8 cellular contexts compared by ENCODE assay signal in genomic region chr13:40666905-40667621, GRCh38. TPM values are rescaled to one million over a fixed set of nuclear protein-coding genes. Genes with fewer than 3 reads are reported as not detected.
DNase-seq lines count a peak whose midpoint lies in the region; ATAC-seq lines count a peak whose summit lies in the region.

No MANE protein-coding gene starts in this region.

- H3K27ac Mint-ChIP-seq in activated naive CD8-positive, alpha-beta T cell treated with anti-CD3 and anti-CD28 coated beads, Interleukin-2, amount 10 ng/mL, durations not matched to agents 7 days and 5 days, result peak overlapping the region; percentile 86

- H3K27me3 Mint-ChIP-seq in activated naive CD8-positive, alpha-beta T cell treated with anti-CD3 and anti-CD28 coated beads, Interleukin-2, amount 10 ng/mL, durations not matched to agents 7 days and 5 days, result no peaks in the 10 kb centered on the region

- POLR2A ChIA-PET in activated naive CD8-positive, alpha-beta T cell treated with anti-CD3 and anti-CD28 coated beads, Interleukin-2, amount 10 ng/mL, durations not matched to agents 7 days and 5 days (lab: Charles Lee), result interaction anchor here (1.4 to 1.8 kb wide), 2 partner anchors 278 to 598 kb away, joined by 5 to 7 read pairs; no protein-coding TSS in a partner anchor

- H3K4me3 Mint-ChIP-seq in activated naive CD8-positive, alpha-beta T cell treated with anti-CD3 and anti-CD28 coated beads, Interleukin-2, amount 10 ng/mL, durations not matched to agents 7 days and 5 days, result peak overlapping the region; percentile 90

- H3K9me3 Mint-ChIP-seq in activated naive CD8-positive, alpha-beta T cell treated with anti-CD3 and anti-CD28 coated beads, Interleukin-2, amount 10 ng/mL, durations not matched to agents 7 days and 5 days, result no peaks in the 10 kb centered on the region

- intact Hi-C loops in left ventricle myocardium superior (cut with micrococcal nuclease), result no loop called here
- intact Hi-C loops in posterior vena cava (cut with DNase I), result loop anchor here (2.0 to 10.0 kb wide), 2 partner anchors 602 to 606 kb away; no protein-coding TSS in a partner anchor

- ATAC-seq in GM21723 (IDR thresholded peaks at IDR 0.05; ENCODE audit: unreplicated experiment), result peak; percentile 17
- ATAC-seq in activated naive CD8-positive, alpha-beta T cell treated with anti-CD3 and anti-CD28 coated beads, Interleukin-2, amount 10 ng/mL, durations not matched to agents 7 days and 5 days (ENCODE audit: low read depth), result peak; percentile 13
- peak; percentile 51 for ATAC-seq in left ventricle myocardium superior
- ATAC-seq in HG02884 (IDR thresholded peaks at IDR 0.05; ENCODE audit: unreplicated experiment), result no peak

- peaks cover 4% of the 10 kb centered on the region for H3K36me3 Mint-ChIP-seq in activated naive CD8-positive, alpha-beta T cell treated with anti-CD3 and anti-CD28 coated beads, Interleukin-2, amount 10 ng/mL, durations not matched to agents 7 days and 5 days

- DNase-seq in DMS53 treated with DMSO at 0.1 percent for 48 hours (lab: John Stamatoyannopoulos, UW; ENCODE audit: unreplicated experiment), result peak; percentile 30
- DNase-seq in NOMO-1 treated with DMSO at 0.1 percent for 48 hours (lab: John Stamatoyannopoulos, UW; ENCODE audit: unreplicated experiment), result peak; percentile 72
- peak; percentile 65 for DNase-seq in activated naive CD8-positive, alpha-beta T cell treated with anti-CD3 and anti-CD28 coated beads, Interleukin-2, amount 10 ng/mL, durations not matched to agents 7 days and 5 days
- peak; percentile 67 for DNase-seq in left ventricle myocardium superior
- DNase-seq in posterior vena cava (ENCODE audit: low spot score), result peak; percentile 90
- no peak for DNase-seq in NCI-H2107 (lab: John Stamatoyannopoulos, UW)

- H3K4me1 Mint-ChIP-seq in activated naive CD8-positive, alpha-beta T cell treated with anti-CD3 and anti-CD28 coated beads, Interleukin-2, amount 10 ng/mL, durations not matched to agents 7 days and 5 days, result peaks cover 34% of the 10 kb centered on the region

RNA-seq across cellular contexts. Expression of gene FOXO1, which starts 0.6 kb away (rescaled TPM):
- 10 to 100 TPM; 36.7 to 39.8 TPM for total RNA-seq in activated naive CD8-positive, alpha-beta T cell treated with anti-CD3 and anti-CD28 coated beads, Interleukin-2, amount 10 ng/mL, durations not matched to agents 7 days and 5 days
- total RNA-seq in left ventricle myocardium superior (14.7 TPM), posterior vena cava (10 to 100 TPM; 34.4 to 42.5 TPM)
